ENCODE assay signal across 12 cellular contexts in genomic region chr7:77328669-77329068, GRCh38.
DNase-seq lines count a peak whose midpoint lies in the region; ATAC-seq and TF ChIP-seq lines count a peak whose summit lies in the region.
"Had no signal": no experiment of that assay in that cellular context is flagged by ENCODE, and none has a peak within 500 bp of the region (broad histone marks: within the 10 kb centered on the region; RNA-seq: fewer than 3 reads in every experiment).

No MANE protein-coding gene starts in this region.

- ATAC-seq in T-helper 17 cell = no peak
- no peak for ATAC-seq in HG03025 (IDR thresholded peaks at IDR 0.05; ENCODE audit: low FRiP score, unreplicated experiment)

- no peaks in the 10 kb centered on the region for H3K27me3 Mint-ChIP-seq in activated T-cell treated with anti-CD3 and anti-CD28 coated beads, Interleukin-2, amount 50 U/mL, for 24 hours
- H3K27me3 Mint-ChIP-seq in T-helper 17 cell = no peaks in the 10 kb centered on the region

- no peak overlapping the region for H3K4me3 ChIP-seq in fibroblast of lung (replicated peaks in 1 of 4; ENCODE audit: control extremely low read depth in 1 of 4, insufficient read depth in 1 of 4, low read depth in 3 of 4, low read length in 4 of 4)
- no peak overlapping the region for H3K4me3 ChIP-seq in thyroid gland (replicated peaks in 1 of 3)
- no peak overlapping the region for H3K4me3 ChIP-seq in testis

- TF ChIP-seq POLR2A in thyroid gland (IDR thresholded peaks at IDR 0.05) (no peak), testis (IDR thresholded peaks at IDR 0.05) (no peak)

- no peaks in the 10 kb centered on the region for H4K20me1 ChIP-seq in fibroblast of lung (ENCODE audit: control insufficient read depth, extremely low read depth, insufficient read depth, low read length)

- WGBS in thyroid gland, 2 donors = 3 to 24% methylated on average over 1 of the region's 1 CpG
- 28 to 57% methylated on average over 1 of the region's 1 CpG for WGBS in testis, 2 donors

- no peaks in the 10 kb centered on the region for H3K79me2 ChIP-seq in fibroblast of lung (ENCODE audit: control insufficient read depth, insufficient read depth, low read length)

- H3K36me3 ChIP-seq in fibroblast of lung (ENCODE audit: control insufficient read depth, insufficient read depth, low read length) = no peaks in the 10 kb centered on the region
- no peaks in the 10 kb centered on the region for H3K36me3 ChIP-seq in thyroid gland
- H3K36me3 ChIP-seq in testis (ENCODE audit: low read depth, missing control alignments) = no peaks in the 10 kb centered on the region

- intact Hi-C loops in thyroid gland (cut with DNase I) (no loop called here), testis (cut with DNase I; ENCODE audit: low total_unique reads) (no loop called here)

- H2AFZ ChIP-seq in fibroblast of lung (ENCODE audit: low read length) = no peak overlapping the region

- H3K4me1 ChIP-seq in fibroblast of lung (ENCODE audit: control insufficient read depth, extremely low read depth, insufficient read depth, low read length) (peaks cover 16% of the 10 kb centered on the region), thyroid gland (peaks cover 59 to 63% of the 10 kb centered on the region in 2 donors), testis (peaks cover 20% of the 10 kb centered on the region)

- H3K9me3 Mint-ChIP-seq in activated T-cell treated with anti-CD3 and anti-CD28 coated beads, Interleukin-2, amount 50 U/mL, for 24 hours = no peaks in the 10 kb centered on the region

- no peaks in the 10 kb centered on the region for H3K9me3 ChIP-seq in T-helper 17 cell (ENCODE audit: control insufficient read depth, low read length, poor library complexity, severe bottlenecking)
- H3K9me3 ChIP-seq in fibroblast of lung (ENCODE audit: control insufficient read depth, insufficient read depth, low read depth, low read length) = no peaks in the 10 kb centered on the region
- H3K9me3 ChIP-seq in thyroid gland = no peaks in the 10 kb centered on the region
- no peaks in the 10 kb centered on the region for H3K9me3 ChIP-seq in testis

- no peak for DNase-seq in activated T-cell treated with anti-CD3 and anti-CD28 coated beads, Interleukin-2, amount 50 U/mL, for 24 hours
- DNase-seq in activated T-cell treated with anti-CD3 and anti-CD28 coated beads, Interleukin-2, amount 50 U/mL, for 48 hours = no peak
- no peak for DNase-seq in T-helper 17 cell
- DNase-seq in fibroblast of lung (ENCODE audit: low read depth in 2 of 2) = peak; percentile 42 to 68
- DNase-seq in thyroid gland = no peak
- DNase-seq in testis = no peak
- no peak for DNase-seq in NCI-H187 treated with DMSO at 0.1 percent for 48 hours (lab: John Stamatoyannopoulos, UW)
- DNase-seq: cerebellar nuclear complex, NCI-H526 treated with DMSO at 0.1 percent for 48 hours, posterior cingulate gyrus had no signal

- peaks cover 57% of the 10 kb centered on the region for H3K4me1 Mint-ChIP-seq in activated T-cell treated with anti-CD3 and anti-CD28 coated beads, Interleukin-2, amount 50 U/mL, for 24 hours (ENCODE audit: low read depth)
- H3K4me1 Mint-ChIP-seq in T-helper 17 cell = peaks cover 35% of the 10 kb centered on the region

- H3K27me3 ChIP-seq in fibroblast of lung (ENCODE audit: control insufficient read depth, insufficient read depth, low read length) (no peaks in the 10 kb centered on the region), thyroid gland (no peaks in the 10 kb centered on the region), testis (no peaks in the 10 kb centered on the region)

- H3K4me3 Mint-ChIP-seq in activated T-cell treated with anti-CD3 and anti-CD28 coated beads, Interleukin-2, amount 50 U/mL, for 24 hours = peak overlapping the region; percentile 5
- no peak overlapping the region for H3K4me3 Mint-ChIP-seq in T-helper 17 cell

- H3K36me3 Mint-ChIP-seq in activated T-cell treated with anti-CD3 and anti-CD28 coated beads, Interleukin-2, amount 50 U/mL, for 24 hours (ENCODE audit: low read depth) = no peaks in the 10 kb centered on the region
- peaks cover 5% of the 10 kb centered on the region for H3K36me3 Mint-ChIP-seq in T-helper 17 cell (ENCODE audit: low read depth)

- peak overlapping the region; percentile 7 for H3K4me2 ChIP-seq in fibroblast of lung (ENCODE audit: extremely low read depth, insufficient read depth, low read length)

- H3K27ac ChIP-seq in fibroblast of lung (ENCODE audit: insufficient read depth, low read length) = no peak overlapping the region
- peak overlapping the region; percentile 89 to 96 (median 95) for H3K27ac ChIP-seq in thyroid gland
- H3K27ac ChIP-seq in testis = peak overlapping the region in 1 of 2 donors; percentile 69
- H3K27ac ChIP-seq: VCaP had no signal

- no peak overlapping the region for H3K9ac ChIP-seq in fibroblast of lung (ENCODE audit: insufficient read depth, low read length)

- TF ChIP-seq CTCF in fibroblast of lung (conservative IDR thresholded peaks at IDR 0.05 in 1 of 2, IDR thresholded peaks at IDR 0.05 in 1 of 2; ENCODE audit: low read depth in 1 of 2, low read length in 2 of 2) (no peak), thyroid gland (IDR thresholded peaks at IDR 0.05) (no peak), testis (IDR thresholded peaks at IDR 0.05) (no peak)

- H3K27ac Mint-ChIP-seq in activated T-cell treated with anti-CD3 and anti-CD28 coated beads, Interleukin-2, amount 50 U/mL, for 24 hours = peak overlapping the region; percentile 83
- peak overlapping the region; percentile 80 for H3K27ac Mint-ChIP-seq in T-helper 17 cell

Comparison
In these comparisons a context has a peak if more than half of its experiments do, and no peak if none do; other contexts are left out.
1. DNase-seq: peak in fibroblast of lung (2 of 2); none in activated T-cell treated with anti-CD3 and anti-CD28 coated beads, Interleukin-2, amount 50 U/mL, for 24 hours (single experiment), activated T-cell treated with anti-CD3 and anti-CD28 coated beads, Interleukin-2, amount 50 U/mL, for 48 hours (0 of 2), T-helper 17 cell (0 of 3), thyroid gland (0 of 2), testis (single experiment) and NCI-H187 treated with DMSO at 0.1 percent for 48 hours (single experiment).